Comparison of ENCODE assay signal across 8 cellular contexts in genomic region chr1:161612322-161613141, GRCh38. TPM values are rescaled to one million over a fixed set of nuclear protein-coding genes. Genes with fewer than 3 reads are reported as not detected.
DNase-seq lines count a peak whose midpoint lies in the region; TF ChIP-seq lines count a peak whose summit lies in the region.
"Not testable (repeated sequence)": the region's sequence is repeated elsewhere in the genome, so short reads cannot be mapped to it uniquely, and the experiment has no call there.

No MANE protein-coding gene starts in this region.

- not testable (repeated sequence) for H3K4me1 Mint-ChIP-seq in nephron

- not testable (repeated sequence) for TF ChIP-seq CTCF in foreskin fibroblast (IDR thresholded peaks at IDR 0.05; ENCODE audit: low read depth, low read length); nephron (IDR thresholded peaks at IDR 0.05; ENCODE audit: unreplicated experiment in 3 of 3)

- not testable (repeated sequence) for H3K36me3 Mint-ChIP-seq in nephron (ENCODE audit: low read depth)

- peak overlapping the region; percentile 61 for H3K4me3 ChIP-seq in H7 (ENCODE audit: insufficient read depth, low read depth, low read length)
- peak overlapping the region; percentile 60 to 71 for H3K4me3 ChIP-seq in foreskin fibroblast (ENCODE audit: low read depth in 1 of 2, low read length in 2 of 2)

- DNase-seq in ELR (ENCODE audit: low read depth) (peak; percentile 98), H7 (peak; percentile 86), M059J (ENCODE audit: low read depth) (peak; percentile 100), SIG-M5 treated with dmso at 0.1 percent for 504 hours (lab: John Stamatoyannopoulos, UW; ENCODE audit: unreplicated experiment) (peak; percentile 85), foreskin fibroblast (peak; percentile 97 to 98)
- DNase-seq in activated naive CD4-positive, alpha-beta T cell (lab: John Stamatoyannopoulos, UW): peak; percentile 57 to 92 (median 70)
- peak; percentile 87 to 94 (median 92) for DNase-seq in stimulated activated naive CD4-positive, alpha-beta T cell (lab: John Stamatoyannopoulos, UW)

- H3K4me3 Mint-ChIP-seq in nephron: peak overlapping the region; percentile 84 to 91 (median 87)

- not testable (repeated sequence) for H3K9me3 Mint-ChIP-seq in nephron

- not testable (repeated sequence) for H3K27me3 ChIP-seq in H7 (ENCODE audit: control insufficient read depth, insufficient read depth, low read length)

- H3K36me3 ChIP-seq in H7 (replicated peaks; ENCODE audit: control insufficient read depth, insufficient read depth, low read length): not testable (repeated sequence)

- peak overlapping the region; percentile 99 to 100 (median 99) for H3K27ac Mint-ChIP-seq in nephron

- H3K27me3 Mint-ChIP-seq in nephron (ENCODE audit: low read depth): peaks cover 15% of the 10 kb centered on the region

RNA-seq across cellular contexts. Expression of gene FCGR3B, which starts 18.4 kb away (rescaled TPM):
- not detected in 2 replicates for total RNA-seq in H7 (2014; rRNA removed; shearing (Covaris generic))
- 1.0 TPM in 1 of 2 replicates, not detected in the other for total RNA-seq in M059J (2014; rRNA removed; shearing (Covaris generic))

RNA-seq across cellular contexts. Expression of gene FCGR2B, which starts 50.4 kb away (rescaled TPM):
- total RNA-seq in H7 (2014; rRNA removed; shearing (Covaris generic)): not detected in 2 replicates
- not detected in 2 replicates for total RNA-seq in M059J (2014; rRNA removed; shearing (Covaris generic))

Comparison
In these comparisons a context has a peak if more than half of its experiments do, and no peak if none do; other contexts are left out.
1. Peak in every context shown above with its lines: DNase-seq and H3K4me3 ChIP-seq.